Comparison of ENCODE assay signal across 19 cellular contexts in genomic region chr22:29201722-29202230, GRCh38. TPM values are rescaled to one million over a fixed set of nuclear protein-coding genes. Genes with fewer than 3 reads are reported as not detected.
DNase-seq lines count a peak whose midpoint lies in the region; ATAC-seq and TF ChIP-seq lines count a peak whose summit lies in the region.
"Had no signal": no experiment of that assay in that cellular context is flagged by ENCODE, and none has a peak within 500 bp of the region (broad histone marks: within the 10 kb centered on the region; RNA-seq: fewer than 3 reads in every experiment).

No MANE protein-coding gene starts in this region.

- POLR2A ChIA-PET in IMR-90 (lab: Charles Lee; ENCODE audit: unreplicated experiment), result no interaction called here

- peaks cover 7% of the 10 kb centered on the region for H3K27me3 Mint-ChIP-seq in central memory CD8-positive, alpha-beta T cell
- H3K27me3 Mint-ChIP-seq in natural killer cell treated with Interleukin-12 subunit alpha and Interleukin-12 subunit beta and Interleukin-15 and Interleukin-18, amount 100 ng/mL, for 72 hours, result peaks cover 4 to 14% of the 10 kb centered on the region in 2 donors

- no peak overlapping the region for H3K18ac ChIP-seq in IMR-90 (ENCODE audit: low read depth, low read length)

- H3K9ac ChIP-seq in BLaER1 treated with 17β-estradiol and CSF1 and Interleukin-3, amounts not matched to agents 10 nM and 100 nM, result peak overlapping the region in 6 of 11 experiments; percentile 14 to 56 (median 42); a peak in 6 of 22 replicates
- H3K9ac ChIP-seq in IMR-90 (ENCODE audit: low read depth, low read length), result no peak overlapping the region

- peak overlapping the region; percentile 23; the same call in 2 of the 3 replicates for H2BK15ac ChIP-seq in IMR-90 (ENCODE audit: low read depth, low read length)

- no peaks in the 10 kb centered on the region for H3K9me3 Mint-ChIP-seq in central memory CD8-positive, alpha-beta T cell
- no peaks in the 10 kb centered on the region for H3K9me3 Mint-ChIP-seq in natural killer cell treated with Interleukin-12 subunit alpha and Interleukin-12 subunit beta and Interleukin-15 and Interleukin-18, amount 100 ng/mL, for 72 hours
- H3K9me3 Mint-ChIP-seq: activated naive CD4-positive, alpha-beta T cell treated with anti-CD3 and anti-CD28 coated beads, Interleukin-2, amount 10 ng/mL, durations not matched to agents 7 days and 5 days; memory B cell had no signal

- no peak for DNase-seq in IMR-90
- no peak for DNase-seq in central memory CD8-positive, alpha-beta T cell (ENCODE audit: low spot score in 2 of 2)
- no peak for DNase-seq in natural killer cell treated with Interleukin-12 subunit alpha and Interleukin-12 subunit beta and Interleukin-15 and Interleukin-18, amount 100 ng/mL, for 72 hours (ENCODE audit: low spot score)
- no peak for DNase-seq in erythroblast (lab: John Stamatoyannopoulos, UW)
- DNase-seq in COLO829 (ENCODE audit: low spot score), result no peak
- DNase-seq: activated naive CD4-positive, alpha-beta T cell treated with anti-CD3 and anti-CD28 coated beads, Interleukin-2, amount 10 ng/mL, durations not matched to agents 7 days and 5 days; central memory CD4-positive, alpha-beta T cell; hippocampal formation; NCI-H1417 treated with DMSO at 0.1 percent for 48 hours; NCI-H510A; stimulated activated naive CD4-positive, alpha-beta T cell; T1000 had no signal

- H3K4me2 ChIP-seq in BLaER1 treated with 17β-estradiol and CSF1 and Interleukin-3, amounts not matched to agents 10 nM and 100 nM, result peak overlapping the region; percentile 58 to 97 (median 85)
- no peak overlapping the region for H3K4me2 ChIP-seq in IMR-90 (ENCODE audit: low read depth, low read length)

- peak overlapping the region; percentile 16 for H3K23ac ChIP-seq in IMR-90 (ENCODE audit: low read depth, low read length)

- H3K9me3 ChIP-seq in BLaER1 treated with 17β-estradiol and CSF1 and Interleukin-3, amounts not matched to agents 10 nM and 100 nM (replicated peaks in 1 of 11), result no peaks in the 10 kb centered on the region
- H3K9me3 ChIP-seq in IMR-90 (ENCODE audit: control insufficient read depth, insufficient read depth, low read length), result no peaks in the 10 kb centered on the region

- TF ChIP-seq RAD21 in IMR-90 (IDR thresholded peaks at IDR 0.05; ENCODE audit: low read length), result no peak

- no peaks in the 10 kb centered on the region for H3K36me3 ChIP-seq in BLaER1 treated with 17β-estradiol and CSF1 and Interleukin-3, amounts not matched to agents 10 nM and 100 nM
- H3K36me3 ChIP-seq in IMR-90 (ENCODE audit: control insufficient read depth, insufficient read depth, low read length), result no peaks in the 10 kb centered on the region

- peak overlapping the region; percentile 92 for H3K27ac Mint-ChIP-seq in central memory CD8-positive, alpha-beta T cell (ENCODE audit: low read depth)
- peak overlapping the region; percentile 74 to 84 for H3K27ac Mint-ChIP-seq in natural killer cell treated with Interleukin-12 subunit alpha and Interleukin-12 subunit beta and Interleukin-15 and Interleukin-18, amount 100 ng/mL, for 72 hours
- H3K27ac Mint-ChIP-seq: activated naive CD4-positive, alpha-beta T cell treated with anti-CD3 and anti-CD28 coated beads, Interleukin-2, amount 10 ng/mL, durations not matched to agents 7 days and 5 days; memory B cell had no signal

- H2AK9ac ChIP-seq in IMR-90 (replicated peaks; ENCODE audit: low read depth, low read length, poor library complexity), result peak overlapping the region; percentile 11

- TF ChIP-seq CTCF in IMR-90 (conservative IDR thresholded peaks at IDR 0.05; ENCODE audit: low read depth, low read length), result no peak

- no peak overlapping the region for H4K5ac ChIP-seq in IMR-90 (ENCODE audit: low read depth, low read length)

- peaks cover 38 to 66% (median 59%) of the 10 kb centered on the region in 10 experiments for H3K4me1 ChIP-seq in BLaER1 treated with 17β-estradiol and CSF1 and Interleukin-3, amounts not matched to agents 10 nM and 100 nM
- H3K4me1 ChIP-seq in IMR-90 (ENCODE audit: control insufficient read depth, insufficient read depth, low read length), result peaks cover 9% of the 10 kb centered on the region; the same call in 1 of the 2 replicates

- no peak overlapping the region for H3K56ac ChIP-seq in IMR-90 (ENCODE audit: extremely low read depth, insufficient read depth, low read length)

- ATAC-seq in IMR-90 (ENCODE audit: low read depth) (no peak), HG02571 (IDR thresholded peaks at IDR 0.05; ENCODE audit: unreplicated experiment) (no peak), HG02973 (IDR thresholded peaks at IDR 0.05; ENCODE audit: unreplicated experiment) (no peak)
- no peak for ATAC-seq in central memory CD8-positive, alpha-beta T cell (replicated peaks; ENCODE audit: extremely low read depth, poor library complexity, severe bottlenecking)
- ATAC-seq in natural killer cell treated with Interleukin-12 subunit alpha and Interleukin-12 subunit beta and Interleukin-15 and Interleukin-18, amount 100 ng/mL, for 72 hours, result no peak

- H4K91ac ChIP-seq in IMR-90 (ENCODE audit: insufficient read depth, low read depth, low read length), result peak overlapping the region; percentile 78

- peaks cover 66 to 93% (median 86%) of the 10 kb centered on the region in 11 experiments for H3K27me3 ChIP-seq in BLaER1 treated with 17β-estradiol and CSF1 and Interleukin-3, amounts not matched to agents 10 nM and 100 nM
- H3K27me3 ChIP-seq in IMR-90 (ENCODE audit: control insufficient read depth, insufficient read depth, low read length), result peaks cover 8% of the 10 kb centered on the region

- H3K79me1 ChIP-seq in IMR-90 (ENCODE audit: low read depth in 1 of 2, low read length in 2 of 2), result no peaks in the 10 kb centered on the region

- peaks cover 15% of the 10 kb centered on the region for H3K9me1 ChIP-seq in IMR-90 (ENCODE audit: insufficient read depth, low read length)

- peak overlapping the region; percentile 62; the same call in 1 of the 2 replicates for H2BK20ac ChIP-seq in IMR-90 (ENCODE audit: low read depth, low read length)

- peaks cover 3% of the 10 kb centered on the region for H3K36me3 Mint-ChIP-seq in central memory CD8-positive, alpha-beta T cell (ENCODE audit: insufficient read depth)
- no peaks in the 10 kb centered on the region for H3K36me3 Mint-ChIP-seq in natural killer cell treated with Interleukin-12 subunit alpha and Interleukin-12 subunit beta and Interleukin-15 and Interleukin-18, amount 100 ng/mL, for 72 hours
- H3K36me3 Mint-ChIP-seq: activated naive CD4-positive, alpha-beta T cell treated with anti-CD3 and anti-CD28 coated beads, Interleukin-2, amount 10 ng/mL, durations not matched to agents 7 days and 5 days; memory B cell had no signal

- H2AFZ ChIP-seq in IMR-90 (replicated peaks; ENCODE audit: low read length, poor library complexity), result peak overlapping the region; percentile 85

- peak overlapping the region in 5 of 11 experiments; percentile 50 to 66 (median 56); a peak in 9 of 22 replicates for H3K27ac ChIP-seq in BLaER1 treated with 17β-estradiol and CSF1 and Interleukin-3, amounts not matched to agents 10 nM and 100 nM
- H3K27ac ChIP-seq in IMR-90 (ENCODE audit: insufficient read depth, low read length), result no peak overlapping the region
- H3K27ac ChIP-seq: C4-2B, epithelial cell of prostate had no signal

- intact Hi-C loops in IMR-90 (cut with micrococcal nuclease), result loop anchor here (2.0 kb wide), 1 partner anchor 43 kb away; no protein-coding TSS in a partner anchor

- TF ChIP-seq POLR2A in IMR-90 (IDR thresholded peaks at IDR 0.05; ENCODE audit: low read depth, low read length) (no peak), erythroblast (IDR thresholded peaks at IDR 0.05; ENCODE audit: low read length) (no peak)

- WGBS in IMR-90 (ENCODE audit: extremely low coverage in 2 of 2, insufficient read length in 1 of 2), 2 experiments, result 77% methylated on average over 6 of the region's 9 CpGs; no CpG with 5 or more reads in 1 of the 2 experiments

- peak overlapping the region; percentile 82 for H2AK5ac ChIP-seq in IMR-90 (ENCODE audit: low read depth, low read length)

- dilution Hi-C loops in IMR-90 (cut with HindIII; ENCODE audit: low sequenced_read_pairs, unreplicated experiment), result no loop called here

- peak overlapping the region; percentile 71 for H3K4ac ChIP-seq in IMR-90 (ENCODE audit: low read depth, low read length)

- in situ Hi-C loops in IMR-90 (cut with MboI; ENCODE audit: low sequenced_read_pairs), result no loop called here

- CTCF ChIA-PET in IMR-90 (lab: Yijun Ruan, JAX), result interaction anchor here (1.0 kb wide), 1 partner anchor 44 kb away, joined by 3 read pairs; no protein-coding TSS in a partner anchor

- peak overlapping the region; percentile 78 for H2BK120ac ChIP-seq in IMR-90 (ENCODE audit: low read depth, low read length)

- no TSS peak for BruUV-seq in IMR-90 (replicated peaks; lab: Mats Ljungman, UMichigan)

- peaks cover 0 to 71% (median 52%) of the 10 kb centered on the region in 11 experiments; a peak in 18 of 22 replicates for H4K20me1 ChIP-seq in BLaER1 treated with 17β-estradiol and CSF1 and Interleukin-3, amounts not matched to agents 10 nM and 100 nM
- no peaks in the 10 kb centered on the region for H4K20me1 ChIP-seq in IMR-90 (ENCODE audit: insufficient read depth, low read length)

- H2BK5ac ChIP-seq in IMR-90 (ENCODE audit: low read depth, low read length, poor library complexity, severe bottlenecking), result no peak overlapping the region

- H3K4me3 Mint-ChIP-seq in central memory CD8-positive, alpha-beta T cell, result peak overlapping the region; percentile 45
- peak overlapping the region; percentile 69 for H3K4me3 Mint-ChIP-seq in natural killer cell treated with Interleukin-12 subunit alpha and Interleukin-12 subunit beta and Interleukin-15 and Interleukin-18, amount 100 ng/mL, for 72 hours
- H3K4me3 Mint-ChIP-seq: activated naive CD4-positive, alpha-beta T cell treated with anti-CD3 and anti-CD28 coated beads, Interleukin-2, amount 10 ng/mL, durations not matched to agents 7 days and 5 days; memory B cell had no signal

- peak overlapping the region; percentile 42 to 91; a peak in 2 of 4 replicates for H4K8ac ChIP-seq in IMR-90 (ENCODE audit: low read depth in 2 of 2, low read length in 2 of 2)

- peak overlapping the region in 6 of 10 experiments; percentile 1 to 53 (median 18); a peak in 4 of 20 replicates for H3K4me3 ChIP-seq in BLaER1 treated with 17β-estradiol and CSF1 and Interleukin-3, amounts not matched to agents 10 nM and 100 nM
- H3K4me3 ChIP-seq in IMR-90 (ENCODE audit: insufficient read depth, low read depth, low read length), result no peak overlapping the region

- peaks cover 35% of the 10 kb centered on the region for H3K4me1 Mint-ChIP-seq in central memory CD8-positive, alpha-beta T cell
- H3K4me1 Mint-ChIP-seq in natural killer cell treated with Interleukin-12 subunit alpha and Interleukin-12 subunit beta and Interleukin-15 and Interleukin-18, amount 100 ng/mL, for 72 hours (ENCODE audit: low read depth in 2 of 2), result peaks cover 33 to 34% of the 10 kb centered on the region in 2 donors

- peak overlapping the region; percentile 53; the same call in 1 of the 2 replicates for H3K14ac ChIP-seq in IMR-90 (replicated peaks; ENCODE audit: low read depth, low read length)

RNA-seq across cellular contexts. Expression of gene EMID1, which starts 3.9 kb away (rescaled TPM):
- total RNA-seq in IMR-90 (2012; rRNA removed), result 0.28 and 0.54 TPM in 2 replicates
- 1.2 and 1.3 TPM in 2 replicates for polyA plus RNA-seq in IMR-90 (2012; rRNA removed)
- 0.41 and 2.3 TPM in 2 replicates for polyA plus RNA-seq in IMR-90 (2012; cell fraction: cytosol; rRNA removed)
- 2.9 TPM in 2 replicates for polyA plus RNA-seq in IMR-90 (2012; cell fraction: nucleus; rRNA removed; ENCODE audit: low replicate concordance)
- total RNA-seq in natural killer cell treated with Interleukin-12 subunit alpha and Interleukin-12 subunit beta and Interleukin-15 and Interleukin-18, amount 100 ng/mL, for 72 hours, result under 1 TPM; 0.67 to 0.71 TPM
- total RNA-seq: RPMI7951 had no signal
